ENCODE assay signal across 22 cellular contexts in the genomic region with DNA sequence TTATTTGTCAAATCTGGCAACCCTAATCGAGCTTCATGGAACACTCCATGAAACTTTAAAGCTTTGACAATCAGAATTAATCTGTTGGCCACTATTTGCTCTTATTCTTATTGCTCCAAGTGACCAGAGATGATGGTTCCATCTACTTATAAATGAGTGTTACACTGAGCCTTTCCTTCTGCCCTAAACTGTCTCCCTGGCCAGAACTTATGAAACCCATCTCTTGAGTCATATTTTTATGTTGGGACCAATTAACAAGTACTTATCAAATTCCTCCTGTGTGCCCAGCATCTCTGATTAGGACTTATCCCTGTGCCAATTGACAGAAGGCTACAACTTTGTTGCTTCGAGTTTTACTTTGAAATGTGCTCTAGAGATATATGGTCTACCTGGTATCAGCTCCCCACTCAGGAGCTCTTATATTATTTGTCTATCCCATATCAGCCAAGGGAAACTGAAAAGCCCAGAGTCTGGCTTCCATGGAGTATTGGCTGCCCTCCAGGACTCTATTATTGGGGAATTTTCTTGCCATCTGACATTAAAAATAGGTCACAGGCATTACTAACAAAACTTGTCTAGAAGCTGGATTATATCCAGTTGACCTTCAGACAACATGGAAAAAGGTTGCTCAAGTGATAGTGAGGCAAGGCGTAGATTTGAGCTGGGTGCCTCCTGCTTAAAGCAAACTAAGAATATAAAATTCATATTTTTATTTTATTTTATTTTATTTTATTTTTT. TPM values are rescaled to one million over a fixed set of nuclear protein-coding genes. Genes with fewer than 3 reads are reported as not detected.
DNase-seq lines count a peak whose midpoint lies in the region; ATAC-seq and TF ChIP-seq lines count a peak whose summit lies in the region.
"Had no signal": no experiment of that assay in that cellular context is flagged by ENCODE, and none has a peak within 500 bp of the region (broad histone marks: within the 10 kb centered on the region; RNA-seq: fewer than 3 reads in every experiment).

No MANE protein-coding gene starts in this region.

- no peaks in the 10 kb centered on the region for H3K27me3 ChIP-seq in right atrium auricular region
- H3K27me3 ChIP-seq in suprapubic skin, result no peaks in the 10 kb centered on the region
- H3K27me3 ChIP-seq: foreskin keratinocyte, hepatocyte had no signal

- TF ChIP-seq EP300 in suprapubic skin (IDR thresholded peaks at IDR 0.05), result no peak

- no peak for ATAC-seq in SK-N-SH treated with all-trans-retinoic acid at 6 μM for 48 hours
- no peak for ATAC-seq in HG03095 (IDR thresholded peaks at IDR 0.05; ENCODE audit: unreplicated experiment)
- ATAC-seq: CD8-positive, alpha-beta T cell; foreskin keratinocyte had no signal

- H3K4me3 ChIP-seq in right atrium auricular region (no peak overlapping the region), suprapubic skin (no peak overlapping the region)
- H3K4me3 ChIP-seq: hepatocyte had no signal

- WGBS in suprapubic skin, result 41% methylated on average over 3 of the region's 3 CpGs

- DNase-seq in NCI-H1105 treated with DMSO at 0.1 percent for 48 hours (lab: John Stamatoyannopoulos, UW) (peak; percentile 56), NCI-H1105 (lab: John Stamatoyannopoulos, UW) (no peak), right atrium auricular region (ENCODE audit: low spot score) (no peak), suprapubic skin (ENCODE audit: low spot score in 2 of 2) (no peak), NCI-H524 treated with DMSO at 0.1 percent for 48 hours (lab: John Stamatoyannopoulos, UW) (no peak)
- no peak for DNase-seq in activated T-cell treated with anti-CD3 and anti-CD28 coated beads, Interleukin-2, amount 50 U/mL, for 48 hours
- DNase-seq: activated B cell treated with CpG ODN at 0.5 μM for 24 hours; activated CD4-positive, alpha-beta T cell treated with anti-CD3 and anti-CD28 coated beads, Interleukin-2, amount 50 U/mL, for 4 hours; activated CD8-positive, alpha-beta memory T cell treated with anti-CD3 and anti-CD28 coated beads, Interleukin-2, amount 50 U/mL, for 4 hours; activated naive CD8-positive, alpha-beta T cell treated with anti-CD3 and anti-CD28 coated beads for 36 hours; CD8-positive, alpha-beta T cell; cerebellar nuclear complex; foreskin keratinocyte; HCEC 1CT; nephron progenitor cell had no signal

- TF ChIP-seq CTCF in right atrium auricular region (IDR thresholded peaks at IDR 0.05) (no peak), suprapubic skin (IDR thresholded peaks at IDR 0.05) (no peak)

- H3K27ac ChIP-seq in right atrium auricular region (peak overlapping the region; percentile 50 to 52), suprapubic skin (peak overlapping the region; percentile 43)
- H3K27ac ChIP-seq: foreskin keratinocyte, hepatocyte, parathyroid adenoma, RWPE1 had no signal

- no peak for TF ChIP-seq POLR2A in suprapubic skin (IDR thresholded peaks at IDR 0.05)

- no peaks in the 10 kb centered on the region for H3K36me3 ChIP-seq in right atrium auricular region
- H3K36me3 ChIP-seq in suprapubic skin, result no peaks in the 10 kb centered on the region

- peaks cover 0 to 45% of the 10 kb centered on the region in 2 donors for H3K4me1 ChIP-seq in right atrium auricular region
- peaks cover 58% of the 10 kb centered on the region for H3K4me1 ChIP-seq in suprapubic skin
- H3K4me1 ChIP-seq: foreskin keratinocyte, parathyroid adenoma had no signal

- H3K9me3 ChIP-seq in right atrium auricular region (no peaks in the 10 kb centered on the region), suprapubic skin (no peaks in the 10 kb centered on the region)

TF ChIP-seq in SK-N-SH treated with all-trans-retinoic acid at 6 μM for 48 hours, 23 proteins besides CTCF, POLR2A, EP300 and RAD21:
- TF ChIP-seq SNAI2 (CRISPR knock-in tag; IDR thresholded peaks at IDR 0.05) (no peak), ISL1 (CRISPR knock-in tag; IDR thresholded peaks at IDR 0.05) (0 out of 2 replicates have a peak, but pooled peaks have one; percentile 14)
- TF ChIP-seq, protein P1, sequence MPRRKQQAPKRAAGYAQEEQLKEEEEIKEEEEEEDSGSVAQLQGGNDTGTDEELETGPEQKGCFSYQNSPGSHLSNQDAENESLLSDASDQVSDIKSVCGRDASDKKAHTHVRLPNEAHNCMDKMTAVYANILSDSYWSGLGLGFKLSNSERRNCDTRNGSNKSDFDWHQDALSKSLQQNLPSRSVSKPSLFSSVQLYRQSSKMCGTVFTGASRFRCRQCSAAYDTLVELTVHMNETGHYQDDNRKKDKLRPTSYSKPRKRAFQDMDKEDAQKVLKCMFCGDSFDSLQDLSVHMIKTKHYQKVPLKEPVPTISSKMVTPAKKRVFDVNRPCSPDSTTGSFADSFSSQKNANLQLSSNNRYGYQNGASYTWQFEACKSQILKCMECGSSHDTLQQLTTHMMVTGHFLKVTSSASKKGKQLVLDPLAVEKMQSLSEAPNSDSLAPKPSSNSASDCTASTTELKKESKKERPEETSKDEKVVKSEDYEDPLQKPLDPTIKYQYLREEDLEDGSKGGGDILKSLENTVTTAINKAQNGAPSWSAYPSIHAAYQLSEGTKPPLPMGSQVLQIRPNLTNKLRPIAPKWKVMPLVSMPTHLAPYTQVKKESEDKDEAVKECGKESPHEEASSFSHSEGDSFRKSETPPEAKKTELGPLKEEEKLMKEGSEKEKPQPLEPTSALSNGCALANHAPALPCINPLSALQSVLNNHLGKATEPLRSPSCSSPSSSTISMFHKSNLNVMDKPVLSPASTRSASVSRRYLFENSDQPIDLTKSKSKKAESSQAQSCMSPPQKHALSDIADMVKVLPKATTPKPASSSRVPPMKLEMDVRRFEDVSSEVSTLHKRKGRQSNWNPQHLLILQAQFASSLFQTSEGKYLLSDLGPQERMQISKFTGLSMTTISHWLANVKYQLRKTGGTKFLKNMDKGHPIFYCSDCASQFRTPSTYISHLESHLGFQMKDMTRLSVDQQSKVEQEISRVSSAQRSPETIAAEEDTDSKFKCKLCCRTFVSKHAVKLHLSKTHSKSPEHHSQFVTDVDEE (CRISPR knock-in tag; IDR thresholded peaks at IDR 0.05), result no peak

RNA-seq across cellular contexts. Expression of a gene that starts 8.8 kb away (rescaled TPM):
- 10 to 100 TPM; 39.7 to 44.7 TPM for total RNA-seq in right atrium auricular region
- total RNA-seq in suprapubic skin, result 10 to 100 TPM; 51.6 to 71.1 (median 60.9) TPM
- total RNA-seq: activated B cell treated with CpG ODN at 0.5 μM for 24 hours; CD8-positive, alpha-beta T cell had no signal

RNA-seq across cellular contexts. Expression of a gene that starts 20.0 kb away (rescaled TPM):
- total RNA-seq in right atrium auricular region (not detected), suprapubic skin (not detected)
- total RNA-seq: activated B cell treated with CpG ODN at 0.5 μM for 24 hours; activated naive CD8-positive, alpha-beta T cell treated with anti-CD3 and anti-CD28 coated beads for 36 hours; activated T-helper 2 cell treated with anti-CD3 and anti-CD28 coated beads, Interferon-gamma antibody, Interleukin-2, Interleukin-4, amounts not matched to agents 10 μg/mL and 5 μg/mL and 100 μg/mL, durations not matched to agents 14 hours and 24 hours and 36 hours; CD8-positive, alpha-beta T cell; foreskin keratinocyte; hepatocyte; mononuclear cell had no signal
